ENCODE assay signal across 12 cellular contexts in the genomic region with DNA sequence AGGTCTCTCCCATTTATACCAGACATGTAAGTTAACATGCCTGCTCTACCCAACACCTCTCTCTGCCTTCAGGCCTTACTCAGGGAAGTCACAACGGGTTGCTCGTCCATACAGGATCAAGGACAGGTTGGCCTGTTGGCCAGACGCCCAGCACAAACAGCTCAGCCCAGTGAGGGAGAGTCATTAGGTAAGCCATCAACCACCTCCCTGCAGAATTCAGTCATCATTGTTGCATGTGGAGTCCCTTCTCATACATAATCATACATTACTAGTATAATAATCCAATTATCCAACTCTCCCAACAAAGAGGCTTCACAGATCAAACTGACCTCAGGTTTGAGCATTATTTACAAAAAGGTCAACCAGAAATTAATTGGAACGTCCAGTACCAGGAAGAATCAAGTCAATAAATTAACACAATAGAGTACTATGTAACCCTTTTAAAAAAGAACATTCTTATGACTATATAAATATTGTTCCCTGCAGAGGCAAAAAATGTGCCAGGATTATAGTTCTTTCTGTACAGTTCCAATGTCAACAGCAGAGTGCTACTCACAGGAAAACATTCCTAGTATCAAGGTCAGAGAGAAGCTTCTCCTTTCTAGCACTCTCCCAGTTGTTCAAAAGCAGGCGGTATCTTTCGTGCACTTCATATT. TPM values are rescaled to one million over a fixed set of nuclear protein-coding genes. Genes with fewer than 3 reads are reported as not detected.
A peak's percentile ranks its signal among the peaks of the same experiment; 100 is the strongest.
DNase-seq lines count a peak whose midpoint lies in the region; ATAC-seq and TF ChIP-seq lines count a peak whose summit lies in the region.
"Had no signal": no experiment of that assay in that cellular context is flagged by ENCODE, and none has a peak within 500 bp of the region (broad histone marks: within the 10 kb centered on the region; RNA-seq: fewer than 3 reads in every experiment).

No MANE protein-coding gene starts in this region.

- WGBS in heart right ventricle, 2 donors, result 53 to 54% methylated on average over 6 of the region's 6 CpGs

- H3K4me1 ChIP-seq in PC-9 (replicated peaks; ENCODE audit: insufficient read depth) (no peaks in the 10 kb centered on the region), heart right ventricle (peaks cover 0 to 56% (median 16%) of the 10 kb centered on the region in 9 donors)
- H3K4me1 ChIP-seq: ascending aorta had no signal

- H3K27me3 ChIP-seq in PC-9 (ENCODE audit: insufficient read depth, low read depth) (peaks cover 3% of the 10 kb centered on the region; the same call in 1 of the 2 replicates), heart right ventricle (no peaks in the 10 kb centered on the region)
- H3K27me3 ChIP-seq: ascending aorta had no signal

- ATAC-seq in heart right ventricle, result peak in 7 of 8 donors; percentile 37 to 86 (median 65)
- ATAC-seq in GM19351 (IDR thresholded peaks at IDR 0.05; ENCODE audit: unreplicated experiment), result no peak
- ATAC-seq in GM21529 (IDR thresholded peaks at IDR 0.05; ENCODE audit: unreplicated experiment), result no peak

- CTCF ChIA-PET in PC-9 (lab: Charles Lee), result no interaction called here

- BruUV-seq in PC-9 (replicated peaks; lab: Mats Ljungman, UMichigan), result no TSS peak

- no peak overlapping the region for H3K4me2 ChIP-seq in PC-9

- H3K9me3 ChIP-seq in PC-9 (ENCODE audit: insufficient read depth, low read depth), result no peaks in the 10 kb centered on the region
- no peaks in the 10 kb centered on the region for H3K9me3 ChIP-seq in heart right ventricle
- H3K9me3 ChIP-seq: ascending aorta had no signal

- intact Hi-C loops in PC-9 (cut with micrococcal nuclease; ENCODE audit: unreplicated experiment), result no loop called here
- intact Hi-C loops in heart right ventricle (cut with DNase I), result no loop called here

- no peak overlapping the region for H2AFZ ChIP-seq in PC-9

- POLR2A ChIA-PET in PC-9 (lab: Charles Lee; ENCODE audit: unreplicated experiment), result no interaction called here

- no peaks in the 10 kb centered on the region for H3K36me3 ChIP-seq in PC-9 (ENCODE audit: low read depth)
- H3K36me3 ChIP-seq in heart right ventricle, result no peaks in the 10 kb centered on the region
- H3K36me3 ChIP-seq: ascending aorta had no signal

- no peaks in the 10 kb centered on the region for H4K20me1 ChIP-seq in PC-9 (ENCODE audit: insufficient read depth)

- TF ChIP-seq CTCF in PC-9 (conservative IDR thresholded peaks at IDR 0.05) (no peak), heart right ventricle (IDR thresholded peaks at IDR 0.05) (no peak)

- no peaks in the 10 kb centered on the region; the same call in 1 of the 2 replicates for H3K9me2 ChIP-seq in PC-9 (ENCODE audit: insufficient read depth)

- H3K79me2 ChIP-seq in PC-9 (ENCODE audit: low read depth), result no peaks in the 10 kb centered on the region

- no peak overlapping the region for H3K4me3 ChIP-seq in PC-9
- H3K4me3 ChIP-seq in heart right ventricle, result no peak overlapping the region
- H3K4me3 ChIP-seq: ascending aorta had no signal

- DNase-seq in NCI-H1092 (lab: John Stamatoyannopoulos, UW) (peak; percentile 3), PC-9 (peak; percentile 33 to 43), heart right ventricle (peak; percentile 21 to 27), renal cortical epithelial cell (ENCODE audit: low read depth) (peak; percentile 78), SIG-M5 treated with dmso at 0.1 percent for 504 hours (lab: John Stamatoyannopoulos, UW; ENCODE audit: unreplicated experiment) (no peak), HCEC 1CT (no peak)
- DNase-seq: activated T-cell treated with anti-CD3 and anti-CD28 coated beads for 4 hours; NCI-H345; stimulated activated naive CD4-positive, alpha-beta T cell treated with Interleukin-2 at 50 U/mL for 16 hours had no signal

- H3F3A ChIP-seq in PC-9 (ENCODE audit: insufficient read depth, low read depth), result no peaks in the 10 kb centered on the region

- H3K27ac ChIP-seq in PC-9, result no peak overlapping the region
- peak overlapping the region in 4 of 10 donors; percentile 23 to 54 (median 34) for H3K27ac ChIP-seq in heart right ventricle
- H3K27ac ChIP-seq: ascending aorta had no signal

RNA-seq across cellular contexts. Expression of a gene that starts 33.2 kb away (rescaled TPM):
- total RNA-seq in PC-9 (2021) (15.1 and 21.2 TPM in 2 replicates), heart right ventricle (10 to 100 TPM; 32.6 to 64.4 (median 49.3) TPM), renal cortical epithelial cell (56.6 and 58.9 TPM in 2 replicates)
- polyA plus RNA-seq in heart right ventricle, result 10 to 100 TPM; 12.3 to 14.1 TPM

Comparison
In these comparisons a context has a peak if more than half of its experiments do, and no peak if none do; other contexts are left out.
1. DNase-seq: peak in NCI-H1092 (single experiment), PC-9 (2 of 2), heart right ventricle (2 of 2) and renal cortical epithelial cell (single experiment); none in SIG-M5 treated with dmso at 0.1 percent for 504 hours (single experiment) and HCEC 1CT (single experiment).
2. ATAC-seq: peak in heart right ventricle (7 of 8); none in GM19351 (single experiment) and GM21529 (single experiment).